In genomic region chr3:101724329-101725191, GRCh38 we compare ENCODE assay signal across 8 cellular contexts.
DNase-seq lines count a peak whose midpoint lies in the region; ATAC-seq lines count a peak whose summit lies in the region.

Gene CEP97 (plus strand): TSS chr3:101724614. CDS start chr3:101724677, 63 bp downstream.

- DNase-seq in AG08395 (ENCODE audit: low spot score), result peak; percentile 90
- peak; percentile 86 for DNase-seq in NCI-H345 treated with DMSO at 0.1 percent for 48 hours (lab: John Stamatoyannopoulos, UW; ENCODE audit: unreplicated experiment)
- DNase-seq in activated CD4-positive, CD25-positive, alpha-beta regulatory T cell (lab: John Stamatoyannopoulos, UW), result peak; percentile 72 to 82 (median 80)
- peak; percentile 71 to 78 for DNase-seq in central memory CD8-positive, alpha-beta T cell (ENCODE audit: low spot score in 2 of 2)
- peak; percentile 96 for DNase-seq in islet precursor cell
- DNase-seq in stimulated activated CD4-positive, alpha-beta T cell treated with anti-CD3 and anti-CD28 coated beads, Interleukin-12 subunit alpha, Interleukin-12 subunit beta, amount 100 ng/mL, for 48 hours (ENCODE audit: low read depth in 2 of 3, low spot score in 1 of 3), result peak; percentile 82 to 88 (median 83)

- H3K27ac Mint-ChIP-seq in central memory CD8-positive, alpha-beta T cell (ENCODE audit: low read depth), result peak within 1 kb of the TSS; percentile 96

- H3K4me3 Mint-ChIP-seq in central memory CD8-positive, alpha-beta T cell, result peak within 1 kb of the TSS; percentile 99

- peaks cover 30% of the 10 kb centered on the region for H3K36me3 Mint-ChIP-seq in central memory CD8-positive, alpha-beta T cell (ENCODE audit: insufficient read depth)

- ATAC-seq in GM19023 (IDR thresholded peaks at IDR 0.05; ENCODE audit: unreplicated experiment), result peak; percentile 94
- peak; percentile 88 for ATAC-seq in HG03280 (IDR thresholded peaks at IDR 0.05; ENCODE audit: unreplicated experiment)
- peak; percentile 96 for ATAC-seq in central memory CD8-positive, alpha-beta T cell (replicated peaks; ENCODE audit: extremely low read depth, poor library complexity, severe bottlenecking)

- no peaks in the 10 kb centered on the region for H3K9me3 Mint-ChIP-seq in central memory CD8-positive, alpha-beta T cell

- peaks cover 26% of the 10 kb centered on the region for H3K4me1 Mint-ChIP-seq in central memory CD8-positive, alpha-beta T cell

- H3K27me3 Mint-ChIP-seq in central memory CD8-positive, alpha-beta T cell, result no peaks in the 10 kb centered on the region

Comparison
In these comparisons a context has a peak if more than half of its experiments do, and no peak if none do; other contexts are left out.
1. Peak in every context shown above with its lines: DNase-seq and ATAC-seq.